Comparison of ENCODE assay signal across 15 cellular contexts in the genomic region with DNA sequence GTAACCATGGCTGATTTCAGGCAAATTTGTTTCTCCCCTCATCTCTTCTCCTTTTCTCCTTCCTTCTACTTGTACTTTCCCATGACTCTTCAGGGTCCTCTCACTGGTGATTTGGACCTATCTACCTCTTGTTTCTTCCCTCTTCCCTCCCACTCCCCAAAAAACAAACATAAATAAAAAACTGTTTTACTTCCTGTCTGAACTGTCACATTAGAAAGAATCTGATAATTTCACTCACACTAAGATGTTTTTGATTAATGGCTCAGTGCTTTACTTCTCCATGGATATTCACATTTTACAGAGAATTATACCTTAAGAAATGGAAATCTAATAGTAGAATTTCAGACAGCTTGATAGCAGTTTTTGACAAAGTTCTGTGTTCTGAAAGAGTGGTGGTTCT. TPM values are rescaled to one million over a fixed set of nuclear protein-coding genes. Genes with fewer than 3 reads are reported as not detected.
DNase-seq lines count a peak whose midpoint lies in the region; ATAC-seq lines count a peak whose summit lies in the region.
"Had no signal": no experiment of that assay in that cellular context is flagged by ENCODE, and none has a peak within 500 bp of the region (broad histone marks: within the 10 kb centered on the region; RNA-seq: fewer than 3 reads in every experiment).

No MANE protein-coding gene starts in this region.

- H3K4me1 Mint-ChIP-seq in activated naive CD8-positive, alpha-beta T cell treated with anti-CD3 and anti-CD28 coated beads, Interleukin-2, amount 10 ng/mL, durations not matched to agents 7 days and 5 days: peaks cover 49% of the 10 kb centered on the region
- H3K4me1 Mint-ChIP-seq in activated naive CD8-positive, alpha-beta T cell treated with anti-CD3 and anti-CD28 coated beads, Interleukin-2, amount 50 U/mL, for 24 hours: peaks cover 83% of the 10 kb centered on the region
- peaks cover 69 to 79% (median 78%) of the 10 kb centered on the region in 3 donors for H3K4me1 Mint-ChIP-seq in T-cell
- peaks cover 78 to 92% of the 10 kb centered on the region in 2 donors for H3K4me1 Mint-ChIP-seq in immature natural killer cell

- H3K9me3 Mint-ChIP-seq in activated naive CD8-positive, alpha-beta T cell treated with anti-CD3 and anti-CD28 coated beads, Interleukin-2, amount 10 ng/mL, durations not matched to agents 7 days and 5 days: no peaks in the 10 kb centered on the region
- H3K9me3 Mint-ChIP-seq in activated naive CD8-positive, alpha-beta T cell treated with anti-CD3 and anti-CD28 coated beads, Interleukin-2, amount 50 U/mL, for 24 hours: no peaks in the 10 kb centered on the region
- H3K9me3 Mint-ChIP-seq in T-cell: no peaks in the 10 kb centered on the region
- H3K9me3 Mint-ChIP-seq in immature natural killer cell: no peaks in the 10 kb centered on the region

- H3K27ac Mint-ChIP-seq in activated naive CD8-positive, alpha-beta T cell treated with anti-CD3 and anti-CD28 coated beads, Interleukin-2, amount 10 ng/mL, durations not matched to agents 7 days and 5 days: peak overlapping the region; percentile 30
- H3K27ac Mint-ChIP-seq in activated naive CD8-positive, alpha-beta T cell treated with anti-CD3 and anti-CD28 coated beads, Interleukin-2, amount 50 U/mL, for 24 hours: no peak overlapping the region
- peak overlapping the region; percentile 6 to 71 for H3K27ac Mint-ChIP-seq in T-cell
- H3K27ac Mint-ChIP-seq in immature natural killer cell: peak overlapping the region; percentile 23 to 74 (median 67)

- CTCF ChIA-PET in T-cell (lab: Charles Lee): interaction anchor here (0.6 to 0.7 kb wide), 2 partner anchors 176 to 189 kb away, joined by 3 to 4 read pairs; partner anchors contain the start of gene RAP2C (in 1 of the 2)

- ATAC-seq in activated naive CD8-positive, alpha-beta T cell treated with anti-CD3 and anti-CD28 coated beads, Interleukin-2, amount 10 ng/mL, durations not matched to agents 7 days and 5 days (ENCODE audit: low read depth): no peak
- no peak for ATAC-seq in activated naive CD8-positive, alpha-beta T cell treated with anti-CD3 and anti-CD28 coated beads, Interleukin-2, amount 50 U/mL, for 24 hours
- ATAC-seq in T-cell (replicated peaks in 1 of 4) (no peak), GM19463 (IDR thresholded peaks at IDR 0.05; ENCODE audit: unreplicated experiment) (no peak)

- POLR2A ChIA-PET in activated naive CD8-positive, alpha-beta T cell treated with anti-CD3 and anti-CD28 coated beads, Interleukin-2, amount 10 ng/mL, durations not matched to agents 7 days and 5 days (lab: Charles Lee): no interaction called here
- POLR2A ChIA-PET in T-cell (lab: Charles Lee): no interaction called here

- DNase-seq in activated naive CD8-positive, alpha-beta T cell treated with anti-CD3 and anti-CD28 coated beads, Interleukin-2, amount 10 ng/mL, durations not matched to agents 7 days and 5 days: no peak
- DNase-seq in activated naive CD8-positive, alpha-beta T cell treated with anti-CD3 and anti-CD28 coated beads, Interleukin-2, amount 50 U/mL, for 24 hours: no peak
- DNase-seq in T-cell (no peak), immature natural killer cell (no peak), nucleus accumbens (lab: John Stamatoyannopoulos, UW) (no peak), 8988T (no peak)
- DNase-seq: COR-L47, DMS153, MG63, NCI-H1092 treated with DMSO at 0.1 percent for 48 hours, NCI-H1694, NCI-H2107, NCI-H345, NCI-H69 had no signal

- H3K27me3 Mint-ChIP-seq in activated naive CD8-positive, alpha-beta T cell treated with anti-CD3 and anti-CD28 coated beads, Interleukin-2, amount 10 ng/mL, durations not matched to agents 7 days and 5 days: no peaks in the 10 kb centered on the region
- H3K27me3 Mint-ChIP-seq in activated naive CD8-positive, alpha-beta T cell treated with anti-CD3 and anti-CD28 coated beads, Interleukin-2, amount 50 U/mL, for 24 hours: no peaks in the 10 kb centered on the region
- H3K27me3 Mint-ChIP-seq in T-cell: peaks cover 0 to 12% of the 10 kb centered on the region in 2 donors
- peaks cover 0 to 2% (median 2%) of the 10 kb centered on the region in 3 donors for H3K27me3 Mint-ChIP-seq in immature natural killer cell (ENCODE audit: low read depth in 3 of 3)

- no peak overlapping the region for H3K4me3 Mint-ChIP-seq in activated naive CD8-positive, alpha-beta T cell treated with anti-CD3 and anti-CD28 coated beads, Interleukin-2, amount 10 ng/mL, durations not matched to agents 7 days and 5 days
- H3K4me3 Mint-ChIP-seq in activated naive CD8-positive, alpha-beta T cell treated with anti-CD3 and anti-CD28 coated beads, Interleukin-2, amount 50 U/mL, for 24 hours: no peak overlapping the region
- H3K4me3 Mint-ChIP-seq in T-cell: no peak overlapping the region
- H3K4me3 Mint-ChIP-seq in immature natural killer cell: peak overlapping the region in 4 of 5 donors; percentile 3 to 48 (median 22)

- H3K36me3 Mint-ChIP-seq in activated naive CD8-positive, alpha-beta T cell treated with anti-CD3 and anti-CD28 coated beads, Interleukin-2, amount 10 ng/mL, durations not matched to agents 7 days and 5 days: peaks cover 24% of the 10 kb centered on the region
- H3K36me3 Mint-ChIP-seq in activated naive CD8-positive, alpha-beta T cell treated with anti-CD3 and anti-CD28 coated beads, Interleukin-2, amount 50 U/mL, for 24 hours (ENCODE audit: low read depth): peaks cover 43% of the 10 kb centered on the region
- H3K36me3 Mint-ChIP-seq in T-cell (peaks cover 17% of the 10 kb centered on the region), immature natural killer cell (no peaks in the 10 kb centered on the region)

RNA-seq across cellular contexts. Expression of gene STK26, which starts 7.2 kb away (rescaled TPM):
- 10 to 100 TPM; 52.7 to 54.0 TPM for total RNA-seq in activated naive CD8-positive, alpha-beta T cell treated with anti-CD3 and anti-CD28 coated beads, Interleukin-2, amount 10 ng/mL, durations not matched to agents 7 days and 5 days
- 10 to 100 TPM; 28.5 to 38.1 (median 34.4) TPM for total RNA-seq in T-cell
- 100 to 1,000 TPM in 2 of 3 donors, 10 to 100 TPM in 1; 94.0 to 114 (median 104) TPM for polyA plus RNA-seq in immature natural killer cell

Comparison
In these comparisons a context has a peak if more than half of its experiments do, and no peak if none do; other contexts are left out.
1. H3K4me3 Mint-ChIP-seq: peak in immature natural killer cell (4 of 5); none in activated naive CD8-positive, alpha-beta T cell treated with anti-CD3 and anti-CD28 coated beads, Interleukin-2, amount 10 ng/mL, durations not matched to agents 7 days and 5 days (single experiment), activated naive CD8-positive, alpha-beta T cell treated with anti-CD3 and anti-CD28 coated beads, Interleukin-2, amount 50 U/mL, for 24 hours (single experiment) and T-cell (0 of 3).